In genomic region chr5:151002250-151002649, GRCh38 we compare ENCODE assay signal across 8 cellular contexts. TPM values are rescaled to one million over a fixed set of nuclear protein-coding genes. Genes with fewer than 3 reads are reported as not detected.
DNase-seq lines count a peak whose midpoint lies in the region; ATAC-seq, FAIRE-seq and TF ChIP-seq lines count a peak whose summit lies in the region.

No MANE protein-coding gene starts in this region.

- TF ChIP-seq POLR2A in HCT116 (IDR thresholded peaks at IDR 0.05; ENCODE audit: borderline replicate concordance, extremely low read depth, insufficient read depth, insufficient read length), result no peak

- H3K4me3 Mint-ChIP-seq in T-cell, result no peak overlapping the region
- H3K4me3 Mint-ChIP-seq in activated CD4-positive, alpha-beta memory T cell treated with anti-CD3 and anti-CD28 coated beads, Interleukin-2, amount 10 ng/mL, durations not matched to agents 7 days and 5 days, result no peak overlapping the region

- ATAC-seq in HCT116, result peak; percentile 68
- no peak for ATAC-seq in HG03045 (IDR thresholded peaks at IDR 0.05; ENCODE audit: unreplicated experiment)
- ATAC-seq in T-cell (replicated peaks in 1 of 4), result no peak

- H2AFZ ChIP-seq in HCT116 (ENCODE audit: low read depth, low read length, poor library complexity, severe bottlenecking), result no peak overlapping the region

- no peak overlapping the region for H3K4me2 ChIP-seq in HCT116 (ENCODE audit: low read length)

- H3K9me3 Mint-ChIP-seq in T-cell, result no peaks in the 10 kb centered on the region
- H3K9me3 Mint-ChIP-seq in activated CD4-positive, alpha-beta memory T cell treated with anti-CD3 and anti-CD28 coated beads, Interleukin-2, amount 10 ng/mL, durations not matched to agents 7 days and 5 days, result no peaks in the 10 kb centered on the region

- DNase-seq in HCT116 (ENCODE audit: low read depth, low spot score) (peak; percentile 28), ascending aorta (ENCODE audit: low spot score in 2 of 2) (no peak), kidney epithelial cell (ENCODE audit: low read depth) (no peak), inferior parietal cortex (ENCODE audit: extremely low spot score) (no peak), T-cell (no peak)
- no peak for DNase-seq in activated CD4-positive, alpha-beta memory T cell treated with anti-CD3 and anti-CD28 coated beads, Interleukin-2, amount 10 ng/mL, durations not matched to agents 7 days and 5 days

- FAIRE-seq in A204.1 (lab: Jason Lieb, UNC), result peak; percentile 11

- no peaks in the 10 kb centered on the region for H3K36me3 Mint-ChIP-seq in T-cell
- H3K36me3 Mint-ChIP-seq in activated CD4-positive, alpha-beta memory T cell treated with anti-CD3 and anti-CD28 coated beads, Interleukin-2, amount 10 ng/mL, durations not matched to agents 7 days and 5 days (ENCODE audit: low read depth), result no peaks in the 10 kb centered on the region

- H3K4me3 ChIP-seq in HCT116 (replicated peaks in 1 of 2; ENCODE audit: low read depth in 1 of 2, low read length in 2 of 2), result no peak overlapping the region
- H3K4me3 ChIP-seq in ascending aorta, result no peak overlapping the region
- no peak overlapping the region for H3K4me3 ChIP-seq in kidney epithelial cell (ENCODE audit: low read depth, low read length)

- H3K79me2 ChIP-seq in HCT116 (ENCODE audit: insufficient read depth, low read length), result no peaks in the 10 kb centered on the region

- RAD21 ChIA-PET in HCT116 (lab: Charles Lee; ENCODE audit: low non-redundant PET in 1 of 2, low total read pairs in 2 of 2, uncharacterized antibody in 2 of 2, unreplicated experiment in 2 of 2), result interaction anchor here (0.6 to 1.4 kb wide), 5 partner anchors 11 to 650 kb away, joined by 3 to 12 read pairs (median 4); no protein-coding TSS in a partner anchor

- no peak overlapping the region for H3K27ac ChIP-seq in HCT116 (ENCODE audit: low read depth, low read length)
- no peak overlapping the region for H3K27ac ChIP-seq in ascending aorta

- POLR2A ChIA-PET in HCT116 (lab: Charles Lee) (interaction anchor here (1.3 kb wide), 1 partner anchor 113 kb away, joined by 3 read pairs; no protein-coding TSS in a partner anchor), T-cell (lab: Charles Lee) (no interaction called here)
- POLR2A ChIA-PET in activated CD4-positive, alpha-beta memory T cell treated with anti-CD3 and anti-CD28 coated beads, Interleukin-2, amount 10 ng/mL, durations not matched to agents 7 days and 5 days (lab: Charles Lee), result no interaction called here

- H3K36me3 ChIP-seq in HCT116 (ENCODE audit: control insufficient read depth in 1 of 2, insufficient read depth in 2 of 2, low read length in 2 of 2) (no peaks in the 10 kb centered on the region), ascending aorta (no peaks in the 10 kb centered on the region), kidney epithelial cell (ENCODE audit: control insufficient read depth, insufficient read depth, low read length) (no peaks in the 10 kb centered on the region)

- no peaks in the 10 kb centered on the region for H3K4me1 Mint-ChIP-seq in T-cell
- no peaks in the 10 kb centered on the region for H3K4me1 Mint-ChIP-seq in activated CD4-positive, alpha-beta memory T cell treated with anti-CD3 and anti-CD28 coated beads, Interleukin-2, amount 10 ng/mL, durations not matched to agents 7 days and 5 days

- H3K27me3 ChIP-seq in HCT116 (ENCODE audit: insufficient read depth, low read length), result peaks cover 10% of the 10 kb centered on the region; the same call in 1 of the 2 replicates
- no peaks in the 10 kb centered on the region for H3K27me3 ChIP-seq in ascending aorta
- H3K27me3 ChIP-seq in kidney epithelial cell (ENCODE audit: control insufficient read depth, insufficient read depth, low read length), result no peaks in the 10 kb centered on the region

- peaks cover 0 to 16% of the 10 kb centered on the region in 2 experiments; a peak in 2 of 4 replicates for H3K4me1 ChIP-seq in HCT116 (ENCODE audit: control insufficient read depth in 1 of 2, insufficient read depth in 2 of 2, low read length in 2 of 2)
- peaks cover 0 to 26% of the 10 kb centered on the region in 2 donors for H3K4me1 ChIP-seq in ascending aorta

- no peak overlapping the region for H3K27ac Mint-ChIP-seq in T-cell
- no peak overlapping the region for H3K27ac Mint-ChIP-seq in activated CD4-positive, alpha-beta memory T cell treated with anti-CD3 and anti-CD28 coated beads, Interleukin-2, amount 10 ng/mL, durations not matched to agents 7 days and 5 days

- CTCF ChIA-PET in HCT116 (lab: Charles Lee), result interaction anchor here (0.6 to 1.7 kb wide), 17 partner anchors 34 to 650 kb away, joined by 3 to 47 read pairs (median 4); partner anchors contain the start of genes GM2A and SLC36A1
- CTCF ChIA-PET in T-cell (lab: Charles Lee), result interaction anchor here in 1 of 2 donors (0.6 kb wide), 2 partner anchors 46 to 113 kb away, joined by 5 read pairs; no protein-coding TSS in a partner anchor
- CTCF ChIA-PET in activated CD4-positive, alpha-beta memory T cell treated with anti-CD3 and anti-CD28 coated beads, Interleukin-2, amount 10 ng/mL, durations not matched to agents 7 days and 5 days (lab: Charles Lee), result interaction anchor here (0.6 to 1.3 kb wide), 2 partner anchors 113 to 116 kb away, joined by 3 to 5 read pairs; no protein-coding TSS in a partner anchor

- peak; percentile 25 to 87 (median 59); a peak in 5 of 6 replicates for TF ChIP-seq CTCF in HCT116 (IDR thresholded peaks at IDR 0.05 in 2 of 3, conservative IDR thresholded peaks at IDR 0.05 in 1 of 3; ENCODE audit: borderline replicate concordance in 1 of 3, insufficient read depth in 1 of 3, low read depth in 2 of 3, low read length in 2 of 3)
- peak; percentile 45 to 72 (median 56) for TF ChIP-seq CTCF in ascending aorta (IDR thresholded peaks at IDR 0.05)
- TF ChIP-seq CTCF in kidney epithelial cell (IDR thresholded peaks at IDR 0.05; ENCODE audit: insufficient read depth, low read length, poor library complexity, severe bottlenecking), result peak; percentile 38

- intact Hi-C loops in HCT116 (cut with micrococcal nuclease) (loop anchor here (1.0 to 10.0 kb wide), 7 partner anchors 45 to 523 kb away; partner anchors contain the start of gene ANXA6), ascending aorta (cut with DNase I) (loop anchor here (1.0 to 2.0 kb wide), 3 partner anchors 17 to 163 kb away; no protein-coding TSS in a partner anchor)

- H3K9me3 ChIP-seq in HCT116 (ENCODE audit: control insufficient read depth in 1 of 2, insufficient read depth in 1 of 2, low read depth in 1 of 2, low read length in 2 of 2) (no peaks in the 10 kb centered on the region), ascending aorta (no peaks in the 10 kb centered on the region)

- H3K9ac ChIP-seq in HCT116 (ENCODE audit: low read length), result no peak overlapping the region

- peaks cover 0 to 3% of the 10 kb centered on the region in 2 donors for H3K27me3 Mint-ChIP-seq in T-cell
- H3K27me3 Mint-ChIP-seq in activated CD4-positive, alpha-beta memory T cell treated with anti-CD3 and anti-CD28 coated beads, Interleukin-2, amount 10 ng/mL, durations not matched to agents 7 days and 5 days, result no peaks in the 10 kb centered on the region

- H3K9me2 ChIP-seq in HCT116 (ENCODE audit: insufficient read depth), result no peaks in the 10 kb centered on the region

- TF ChIP-seq RAD21 in HCT116 (IDR thresholded peaks at IDR 0.05; ENCODE audit: low read depth), result peak; percentile 92

- no peaks in the 10 kb centered on the region for H4K20me1 ChIP-seq in HCT116 (ENCODE audit: insufficient read depth)

- no TSS peak for BruUV-seq in HCT116 (replicated peaks; lab: Mats Ljungman, UMichigan)

TF ChIP-seq in HCT116, 20 proteins besides CTCF, POLR2A, EP300 and RAD21:
- TF ChIP-seq YY1 (IDR thresholded peaks at IDR 0.05; ENCODE audit: extremely low read depth, insufficient replicate concordance, low read depth, low read length), result no peak
- no peak for TF ChIP-seq ZFX (IDR thresholded peaks at IDR 0.05)
- no peak for TF ChIP-seq FOSL1 (IDR thresholded peaks at IDR 0.05; ENCODE audit: low read depth)
- TF ChIP-seq POLR2AphosphoS5 (IDR thresholded peaks at IDR 0.05; ENCODE audit: low read depth, low read length), result no peak
- no peak for TF ChIP-seq CEBPB (IDR thresholded peaks at IDR 0.05; ENCODE audit: low read depth)
- no peak for TF ChIP-seq ELF1 (IDR thresholded peaks at IDR 0.05; ENCODE audit: borderline replicate concordance, low read depth)
- TF ChIP-seq REST (IDR thresholded peaks at IDR 0.05; ENCODE audit: low read depth), result no peak
- no peak for TF ChIP-seq SP1 (IDR thresholded peaks at IDR 0.05; ENCODE audit: low read depth)

RNA-seq across cellular contexts. Expression of gene GPX3, which starts 18.1 kb away (rescaled TPM):
- total RNA-seq in HCT116 (2021; ENCODE audit: unreplicated experiment) (0.96 TPM), ascending aorta (2,056 TPM), kidney epithelial cell (5.5 and 6.3 TPM in 2 replicates), T-cell (1 to 10 TPM in 2 of 5 donors, under 1 TPM in 1, not detected in 2; 0.49 to 1.6 (median 1.4) TPM)
- polyA plus RNA-seq in HCT116 (2012), result 0.10 and 0.55 TPM in 2 replicates
- not detected for total RNA-seq in activated CD4-positive, alpha-beta memory T cell treated with anti-CD3 and anti-CD28 coated beads, Interleukin-2, amount 10 ng/mL, durations not matched to agents 7 days and 5 days

Comparison
In these comparisons a context has a peak if more than half of its experiments do, and no peak if none do; other contexts are left out.
1. RNA of gene GPX3, which starts 18.1 kb away (total RNA-seq): 2,056 TPM in ascending aorta (single experiment); 5.5 to 6.3 TPM in kidney epithelial cell, 0.96 TPM in HCT116 (single experiment), 0.49 to 1.6 TPM in T-cell and not detected in activated CD4-positive, alpha-beta memory T cell treated with anti-CD3 and anti-CD28 coated beads, Interleukin-2, amount 10 ng/mL, durations not matched to agents 7 days and 5 days; every median in the first group is over 100 times any median in the second.
2. Peak in every context shown above with its lines, with median percentiles within 50 percentile points of each other: CTCF ChIP-seq.